ENCODE assay signal across 27 cellular contexts in the genomic region with DNA sequence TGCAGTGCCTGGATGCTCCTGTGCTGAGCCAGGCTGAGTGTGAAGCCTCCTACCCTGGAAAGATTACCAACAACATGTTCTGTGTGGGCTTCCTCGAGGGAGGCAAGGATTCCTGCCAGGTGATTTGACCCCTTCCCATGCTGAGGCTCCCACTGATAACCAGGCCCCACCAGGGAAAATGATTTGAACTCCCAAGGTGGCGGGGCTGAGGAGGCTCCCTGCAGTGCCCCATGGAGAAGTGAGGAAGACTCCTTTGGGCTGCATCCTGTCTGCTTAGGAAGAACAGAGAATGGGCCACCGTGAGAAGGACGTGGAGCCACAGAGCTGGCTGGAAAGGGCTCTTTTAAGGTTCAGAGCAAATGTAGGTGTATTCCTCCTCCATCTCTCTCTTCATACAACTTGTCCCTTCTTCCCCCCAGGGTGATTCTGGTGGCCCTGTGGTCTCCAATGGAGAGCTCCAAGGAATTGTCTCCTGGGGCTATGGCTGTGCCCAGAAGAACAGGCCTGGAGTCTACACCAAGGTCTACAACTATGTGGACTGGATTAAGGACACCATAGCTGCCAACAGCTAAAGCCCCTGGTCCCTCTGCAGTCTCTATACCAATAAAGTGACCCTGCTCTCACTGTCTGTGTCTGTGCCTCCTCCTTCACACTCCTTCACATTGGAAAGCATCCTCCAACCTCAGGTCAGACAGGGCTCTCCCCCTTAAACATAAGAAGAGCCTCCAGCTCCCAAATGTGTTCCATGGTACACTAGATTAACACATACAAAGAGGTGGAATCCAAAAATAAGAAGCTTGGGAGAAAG. TPM values are rescaled to one million over a fixed set of nuclear protein-coding genes. Genes with fewer than 3 reads are reported as not detected.
"Had no signal": no experiment of that assay in that cellular context is flagged by ENCODE, and none has a peak within 500 bp of the region (broad histone marks: within the 10 kb centered on the region; RNA-seq: fewer than 3 reads in every experiment).

No MANE protein-coding gene starts in this region.

- H3K9ac ChIP-seq: parathyroid adenoma had no signal

- H3K4me1 ChIP-seq: left lung, lower lobe of right lung, parathyroid adenoma, right atrium auricular region, right lobe of liver, tibial nerve, uterus had no signal

- DNase-seq: head of caudate nucleus; hippocampal formation; kidney; left colon; left lung; lower lobe of right lung; mammary epithelial cell; mesenchymal stem cell; naive thymus-derived CD8-positive, alpha-beta T cell; nucleus accumbens; right lobe of liver; stimulated activated CD4-positive, alpha-beta T cell treated with anti-CD3 and anti-CD28 coated beads, Interleukin-4, amount 100 ng/mL, for 24 hours; uterus had no signal

- H3K27ac ChIP-seq: left lung, lower lobe of right lung, parathyroid adenoma, right atrium auricular region, right lobe of liver, tibial nerve, uterus had no signal

- ATAC-seq: left colon; left lung; lower lobe of right lung; naive thymus-derived CD8-positive, alpha-beta T cell; stimulated activated effector memory CD8-positive, alpha-beta T cell treated with anti-CD3 and anti-CD28 coated beads, Interleukin-12 subunit alpha, Interleukin-12 subunit beta, amount 100 ng/mL, for 72 hours had no signal

- H3K4me2 ChIP-seq: smooth muscle cell had no signal

- H3K79me2 ChIP-seq: parathyroid adenoma had no signal

- H3K36me3 ChIP-seq: left lung, lower lobe of right lung, right atrium auricular region, right lobe of liver, tibial nerve, uterus had no signal

- H3K4me3 ChIP-seq: left lung, lower lobe of right lung, right atrium auricular region, right lobe of liver, smooth muscle cell, tibial nerve, uterus had no signal

- H3K9me3 ChIP-seq: left lung, lower lobe of right lung, right atrium auricular region, right lobe of liver, tibial nerve, uterus had no signal

- FAIRE-seq: islet of Langerhans, kidney had no signal

- H3K27me3 ChIP-seq: right atrium auricular region, right lobe of liver, tibial nerve, uterus had no signal

- H2AFZ ChIP-seq: parathyroid adenoma had no signal

RNA-seq across cellular contexts. Expression of gene PRSS2, which starts 3.4 kb away (rescaled TPM):
- total RNA-seq: kidney; liver; lower lobe of right lung; mammary epithelial cell; naive thymus-derived CD8-positive, alpha-beta T cell; neural crest cell; osteoblast; pulmonary artery endothelial cell; renal cortical epithelial cell; skeletal muscle tissue; smooth muscle cell; temporal lobe; ureter; uterus had no signal
- polyA plus RNA-seq: mammary epithelial cell; naive thymus-derived CD8-positive, alpha-beta T cell; smooth muscle cell had no signal

RNA-seq across cellular contexts. Expression of gene PRSS1, which starts 24.9 kb away (rescaled TPM):
- total RNA-seq: kidney; liver; lower lobe of right lung; mammary epithelial cell; naive thymus-derived CD8-positive, alpha-beta T cell; neural crest cell; osteoblast; pulmonary artery endothelial cell; renal cortical epithelial cell; right atrium auricular region; right lobe of liver; skeletal muscle tissue; smooth muscle cell; temporal lobe; ureter had no signal
- polyA plus RNA-seq: liver; mammary epithelial cell; naive thymus-derived CD8-positive, alpha-beta T cell; smooth muscle cell had no signal
